ENCODE assay signal across 8 cellular contexts in the genomic region with DNA sequence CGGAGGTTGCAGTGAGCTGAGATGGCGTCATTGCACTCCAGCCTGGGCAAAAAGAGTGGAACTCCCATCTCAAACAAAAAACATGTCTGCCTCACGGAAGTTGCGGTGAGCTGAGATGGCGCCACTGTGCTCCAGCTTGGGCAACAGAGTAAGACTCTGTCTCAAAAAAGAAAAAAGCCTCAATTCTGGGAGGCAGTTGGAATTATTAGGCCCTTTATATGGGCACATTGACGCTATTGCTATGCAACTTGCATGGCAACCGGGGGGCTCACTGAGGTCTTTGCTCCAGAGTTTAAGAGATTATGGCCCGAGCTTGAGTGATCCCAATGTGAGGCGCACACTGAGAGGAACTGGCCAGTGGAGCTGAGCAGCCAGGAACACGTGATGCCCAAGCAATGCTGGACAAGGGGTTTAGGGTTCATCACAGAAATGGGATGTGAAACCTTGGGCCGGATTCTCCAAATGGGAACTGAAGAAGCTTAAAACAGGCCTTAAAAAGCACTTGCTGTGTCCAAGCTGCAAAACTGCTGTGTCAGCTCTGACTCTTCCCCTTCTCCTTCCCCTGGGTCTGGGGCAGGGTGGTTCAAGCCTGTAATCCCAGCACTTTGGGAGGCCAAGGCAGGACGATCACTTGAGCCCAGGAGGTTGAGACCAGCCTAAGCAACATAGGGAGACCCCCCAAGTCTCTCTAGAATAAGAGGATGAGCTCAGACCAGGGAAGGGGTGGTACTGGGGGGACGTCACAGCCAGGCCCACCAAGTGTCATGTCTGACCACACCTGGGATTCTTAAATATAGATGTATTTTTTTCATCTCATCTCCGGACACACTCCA. TPM values are rescaled to one million over a fixed set of nuclear protein-coding genes. Genes with fewer than 3 reads are reported as not detected.
DNase-seq lines count a peak whose midpoint lies in the region; ATAC-seq and TF ChIP-seq lines count a peak whose summit lies in the region.

No MANE protein-coding gene starts in this region.

- peaks cover 49% of the 10 kb centered on the region for H3K36me3 Mint-ChIP-seq in activated CD4-positive, alpha-beta memory T cell treated with anti-CD3 and anti-CD28 coated beads, Interleukin-2, amount 10 ng/mL, durations not matched to agents 7 days and 5 days (ENCODE audit: low read depth)
- peaks cover 47 to 52% of the 10 kb centered on the region in 2 donors for H3K36me3 Mint-ChIP-seq in stimulated activated naive B cell treated with anti-CD40 and anti-IgM and Interleukin-4, amounts not matched to agents 10 μg/mL and 1 μg/mL and 100 μg/mL, for 72 hours

- TF ChIP-seq CTCF in left ventricle myocardium inferior (IDR thresholded peaks at IDR 0.05; ENCODE audit: borderline replicate concordance) = no peak

- H3K27me3 Mint-ChIP-seq in activated CD4-positive, alpha-beta memory T cell treated with anti-CD3 and anti-CD28 coated beads, Interleukin-2, amount 10 ng/mL, durations not matched to agents 7 days and 5 days = no peaks in the 10 kb centered on the region
- no peaks in the 10 kb centered on the region for H3K27me3 Mint-ChIP-seq in stimulated activated naive B cell treated with anti-CD40 and anti-IgM and Interleukin-4, amounts not matched to agents 10 μg/mL and 1 μg/mL and 100 μg/mL, for 72 hours

- H3K27ac Mint-ChIP-seq in activated CD4-positive, alpha-beta memory T cell treated with anti-CD3 and anti-CD28 coated beads, Interleukin-2, amount 10 ng/mL, durations not matched to agents 7 days and 5 days = no peak overlapping the region
- peak overlapping the region; percentile 99 for H3K27ac Mint-ChIP-seq in stimulated activated naive B cell treated with anti-CD40 and anti-IgM and Interleukin-4, amounts not matched to agents 10 μg/mL and 1 μg/mL and 100 μg/mL, for 72 hours

- H3K27me3 ChIP-seq in left ventricle myocardium inferior (ENCODE audit: low read depth) = no peaks in the 10 kb centered on the region

- H3K4me3 ChIP-seq in left ventricle myocardium inferior = peak overlapping the region; percentile 88

- H3K9me3 ChIP-seq in left ventricle myocardium inferior (replicated peaks) = no peaks in the 10 kb centered on the region

- peak overlapping the region; percentile 94 for H3K27ac ChIP-seq in left ventricle myocardium inferior (replicated peaks)

- ATAC-seq in stimulated activated naive B cell treated with anti-CD40 and anti-IgM and Interleukin-4, amounts not matched to agents 10 μg/mL and 1 μg/mL and 100 μg/mL, for 72 hours (replicated peaks) = no peak
- ATAC-seq in GM21367 (IDR thresholded peaks at IDR 0.05; ENCODE audit: unreplicated experiment) (no peak), GM21515 (IDR thresholded peaks at IDR 0.05; ENCODE audit: unreplicated experiment) (no peak)

- intact Hi-C loops in left ventricle myocardium inferior (cut with micrococcal nuclease) = no loop called here

- POLR2A ChIA-PET in activated CD4-positive, alpha-beta memory T cell treated with anti-CD3 and anti-CD28 coated beads, Interleukin-2, amount 10 ng/mL, durations not matched to agents 7 days and 5 days (lab: Charles Lee) = interaction anchor here (1.1 to 4.8 kb wide), 5 partner anchors 9 to 95 kb away, joined by 3 to 31 read pairs (median 9); partner anchors contain the start of genes GYS1, NUCB1, PPP1R15A and RUVBL2

- DNase-seq in stimulated activated CD4-positive, alpha-beta T cell treated with anti-CD3 and anti-CD28 coated beads, Interleukin-15, amount 100 ng/mL, for 24 hours = peak; percentile 21
- no peak for DNase-seq in stimulated activated CD4-positive, alpha-beta T cell treated with anti-CD3 and anti-CD28 coated beads, Interleukin-2, amount 100 ng/mL, for 48 hours
- DNase-seq in activated CD4-positive, alpha-beta memory T cell treated with anti-CD3 and anti-CD28 coated beads, Interleukin-2, amount 10 ng/mL, durations not matched to agents 7 days and 5 days = no peak
- DNase-seq in left ventricle myocardium inferior (peak; percentile 36), germinal center (ENCODE audit: low spot score) (no peak)
- DNase-seq in stimulated activated naive B cell treated with anti-CD40 and anti-IgM and Interleukin-4, amounts not matched to agents 10 μg/mL and 1 μg/mL and 100 μg/mL, for 72 hours = no peak

- H3K4me1 ChIP-seq in left ventricle myocardium inferior = peaks cover 81% of the 10 kb centered on the region

- CTCF ChIA-PET in activated CD4-positive, alpha-beta memory T cell treated with anti-CD3 and anti-CD28 coated beads, Interleukin-2, amount 10 ng/mL, durations not matched to agents 7 days and 5 days (lab: Charles Lee) = interaction anchor here (1.2 to 3.6 kb wide), 5 partner anchors 26 to 180 kb away, joined by 4 to 28 read pairs (median 5); partner anchors contain the start of genes GYS1 and RUVBL2

- H3K9me3 Mint-ChIP-seq in activated CD4-positive, alpha-beta memory T cell treated with anti-CD3 and anti-CD28 coated beads, Interleukin-2, amount 10 ng/mL, durations not matched to agents 7 days and 5 days = no peaks in the 10 kb centered on the region
- H3K9me3 Mint-ChIP-seq in stimulated activated naive B cell treated with anti-CD40 and anti-IgM and Interleukin-4, amounts not matched to agents 10 μg/mL and 1 μg/mL and 100 μg/mL, for 72 hours = peaks cover 0 to 3% of the 10 kb centered on the region in 2 donors

- H3K4me1 Mint-ChIP-seq in activated CD4-positive, alpha-beta memory T cell treated with anti-CD3 and anti-CD28 coated beads, Interleukin-2, amount 10 ng/mL, durations not matched to agents 7 days and 5 days = peaks cover 56% of the 10 kb centered on the region
- H3K4me1 Mint-ChIP-seq in stimulated activated naive B cell treated with anti-CD40 and anti-IgM and Interleukin-4, amounts not matched to agents 10 μg/mL and 1 μg/mL and 100 μg/mL, for 72 hours = peaks cover 46 to 74% of the 10 kb centered on the region in 2 donors

- H3K4me3 Mint-ChIP-seq in activated CD4-positive, alpha-beta memory T cell treated with anti-CD3 and anti-CD28 coated beads, Interleukin-2, amount 10 ng/mL, durations not matched to agents 7 days and 5 days = peak overlapping the region; percentile 92
- peak overlapping the region; percentile 99 for H3K4me3 Mint-ChIP-seq in stimulated activated naive B cell treated with anti-CD40 and anti-IgM and Interleukin-4, amounts not matched to agents 10 μg/mL and 1 μg/mL and 100 μg/mL, for 72 hours

- H3K36me3 ChIP-seq in left ventricle myocardium inferior = peaks cover 56% of the 10 kb centered on the region

RNA-seq across cellular contexts. Expression of gene FTL, which starts 2.5 kb away (rescaled TPM):
- 1,000 to 10,000 TPM; 1,110 to 1,123 TPM for total RNA-seq in activated CD4-positive, alpha-beta memory T cell treated with anti-CD3 and anti-CD28 coated beads, Interleukin-2, amount 10 ng/mL, durations not matched to agents 7 days and 5 days
- total RNA-seq in left ventricle myocardium inferior = 834 TPM

RNA-seq across cellular contexts. Expression of gene BAX, which starts 12.9 kb away (rescaled TPM):
- 100 to 1,000 TPM; 255 to 258 TPM for total RNA-seq in activated CD4-positive, alpha-beta memory T cell treated with anti-CD3 and anti-CD28 coated beads, Interleukin-2, amount 10 ng/mL, durations not matched to agents 7 days and 5 days
- total RNA-seq in left ventricle myocardium inferior = 25.5 TPM

RNA-seq across cellular contexts. Expression of gene GYS1, which starts 25.5 kb away (rescaled TPM):
- total RNA-seq in activated CD4-positive, alpha-beta memory T cell treated with anti-CD3 and anti-CD28 coated beads, Interleukin-2, amount 10 ng/mL, durations not matched to agents 7 days and 5 days = 10 to 100 TPM; 55.1 to 56.3 TPM
- total RNA-seq in left ventricle myocardium inferior = 138 TPM

RNA-seq across cellular contexts. Expression of gene RUVBL2, which starts 26.1 kb away (rescaled TPM):
- total RNA-seq in activated CD4-positive, alpha-beta memory T cell treated with anti-CD3 and anti-CD28 coated beads, Interleukin-2, amount 10 ng/mL, durations not matched to agents 7 days and 5 days = 10 to 100 TPM; 74.7 to 80.1 TPM
- total RNA-seq in left ventricle myocardium inferior = 44.4 TPM

RNA-seq across cellular contexts. Expression of gene DHDH, which starts 34.1 kb away (rescaled TPM):
- 1 to 10 TPM; 1.6 to 2.9 TPM for total RNA-seq in activated CD4-positive, alpha-beta memory T cell treated with anti-CD3 and anti-CD28 coated beads, Interleukin-2, amount 10 ng/mL, durations not matched to agents 7 days and 5 days
- total RNA-seq in left ventricle myocardium inferior = not detected

Comparison
In these comparisons a context has a peak if more than half of its experiments do, and no peak if none do; other contexts are left out.
1. DNase-seq: peak in stimulated activated CD4-positive, alpha-beta T cell treated with anti-CD3 and anti-CD28 coated beads, Interleukin-15, amount 100 ng/mL, for 24 hours (single experiment) and left ventricle myocardium inferior (single experiment); none in stimulated activated CD4-positive, alpha-beta T cell treated with anti-CD3 and anti-CD28 coated beads, Interleukin-2, amount 100 ng/mL, for 48 hours (0 of 2), activated CD4-positive, alpha-beta memory T cell treated with anti-CD3 and anti-CD28 coated beads, Interleukin-2, amount 10 ng/mL, durations not matched to agents 7 days and 5 days (single experiment), stimulated activated naive B cell treated with anti-CD40 and anti-IgM and Interleukin-4, amounts not matched to agents 10 μg/mL and 1 μg/mL and 100 μg/mL, for 72 hours (single experiment) and germinal center (single experiment).